8 cellular contexts compared by ENCODE assay signal in the genomic region with DNA sequence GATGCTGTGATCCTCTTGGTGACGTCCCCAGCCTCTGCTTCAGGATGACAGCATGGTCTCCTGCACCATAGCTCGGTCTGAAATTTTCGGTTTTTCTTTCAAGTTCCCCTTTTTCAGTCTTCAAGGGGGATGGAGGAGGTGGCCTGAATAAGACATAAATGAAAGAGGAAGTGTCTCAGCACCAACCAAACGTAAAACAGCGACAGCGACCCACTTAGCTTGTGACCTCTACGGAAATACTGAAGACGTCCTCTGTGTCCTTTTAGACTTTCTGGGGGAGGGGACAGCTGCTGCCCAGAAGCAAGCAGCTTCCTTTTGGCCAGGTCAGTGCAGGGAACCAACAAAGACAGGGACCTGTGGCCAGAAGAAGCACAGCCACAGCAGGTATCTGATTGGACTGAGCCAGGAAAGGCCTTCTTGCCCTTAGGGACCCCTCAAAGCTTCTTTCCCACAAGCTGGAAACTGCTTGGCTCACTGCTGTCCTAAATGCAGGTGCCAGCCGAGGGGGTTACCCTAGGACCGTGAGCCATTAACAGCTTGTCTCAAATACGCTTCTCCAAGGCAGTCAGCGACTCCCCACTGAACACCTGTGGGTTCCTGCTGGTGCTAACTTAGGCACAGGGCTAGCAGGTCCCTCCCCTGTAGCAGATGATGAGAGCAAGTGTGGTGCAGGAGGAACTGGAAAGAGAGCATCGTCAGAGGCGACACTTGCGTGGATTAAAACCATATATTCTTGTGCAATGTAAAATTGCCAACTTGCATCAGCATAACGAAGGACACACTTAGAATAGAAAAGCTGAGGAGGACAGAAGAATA.
DNase-seq lines count a peak whose midpoint lies in the region; ATAC-seq and TF ChIP-seq lines count a peak whose summit lies in the region.
"Not testable (repeated sequence)": the region's sequence is repeated elsewhere in the genome, so short reads cannot be mapped to it uniquely, and the experiment has no call there.

No MANE protein-coding gene starts in this region.

- not testable (repeated sequence) for H3K36me3 ChIP-seq in esophagus (ENCODE audit: control insufficient read depth in 2 of 2, insufficient read depth in 2 of 2, low read length in 1 of 2)

- not testable (repeated sequence) for TF ChIP-seq CTCF in GM12864 (IDR thresholded peaks at IDR 0.05; ENCODE audit: low read depth, low read length, missing control alignments); omental fat pad (IDR thresholded peaks at IDR 0.05)

- H3K36me3 Mint-ChIP-seq in activated T-cell treated with anti-CD3 and anti-CD28 coated beads, Interleukin-2, amount 50 U/mL, for 24 hours (ENCODE audit: low read depth), result not testable (repeated sequence)

- not testable (repeated sequence) for H3K27me3 Mint-ChIP-seq in activated T-cell treated with anti-CD3 and anti-CD28 coated beads, Interleukin-2, amount 50 U/mL, for 24 hours; stimulated activated naive CD8-positive, alpha-beta T cell treated with anti-CD3 and anti-CD28 coated beads, Interleukin-15, amount 100 ng/mL, for 72 hours

- H3K9me3 ChIP-seq in esophagus (ENCODE audit: control insufficient read depth in 2 of 2, insufficient read depth in 1 of 2, low read depth in 1 of 2, low read length in 1 of 2), result not testable (repeated sequence)

- H3K27me3 ChIP-seq in esophagus (ENCODE audit: control insufficient read depth in 1 of 2, insufficient read depth in 2 of 2, low read length in 2 of 2), result not testable (repeated sequence)

- H3K27ac Mint-ChIP-seq in activated T-cell treated with anti-CD3 and anti-CD28 coated beads, Interleukin-2, amount 50 U/mL, for 24 hours, result peak overlapping the region; percentile 99
- peak overlapping the region; percentile 97 to 99 for H3K27ac Mint-ChIP-seq in stimulated activated naive CD8-positive, alpha-beta T cell treated with anti-CD3 and anti-CD28 coated beads, Interleukin-15, amount 100 ng/mL, for 72 hours

- H3K4me3 Mint-ChIP-seq in activated T-cell treated with anti-CD3 and anti-CD28 coated beads, Interleukin-2, amount 50 U/mL, for 24 hours, result peak overlapping the region; percentile 79
- H3K4me3 Mint-ChIP-seq in stimulated activated naive CD8-positive, alpha-beta T cell treated with anti-CD3 and anti-CD28 coated beads, Interleukin-15, amount 100 ng/mL, for 72 hours, result peak overlapping the region; percentile 85 to 93

- not testable (repeated sequence) for H3K9me3 Mint-ChIP-seq in activated T-cell treated with anti-CD3 and anti-CD28 coated beads, Interleukin-2, amount 50 U/mL, for 24 hours; stimulated activated naive CD8-positive, alpha-beta T cell treated with anti-CD3 and anti-CD28 coated beads, Interleukin-15, amount 100 ng/mL, for 72 hours

- peaks cover 54% of the 10 kb centered on the region for H3K4me1 Mint-ChIP-seq in activated T-cell treated with anti-CD3 and anti-CD28 coated beads, Interleukin-2, amount 50 U/mL, for 24 hours (ENCODE audit: low read depth)
- peaks cover 65% of the 10 kb centered on the region for H3K4me1 Mint-ChIP-seq in stimulated activated naive CD8-positive, alpha-beta T cell treated with anti-CD3 and anti-CD28 coated beads, Interleukin-15, amount 100 ng/mL, for 72 hours

- H3K4me1 ChIP-seq in esophagus (ENCODE audit: control insufficient read depth in 2 of 2, insufficient read depth in 2 of 2, low read length in 1 of 2), result not testable (repeated sequence)

- H3K27ac ChIP-seq in esophagus (ENCODE audit: low read depth in 2 of 2, low read length in 1 of 2), result peak overlapping the region; percentile 75 to 79

- peak; percentile 87 for ATAC-seq in GM21381 (IDR thresholded peaks at IDR 0.05; ENCODE audit: unreplicated experiment)
- ATAC-seq in HG03342 (IDR thresholded peaks at IDR 0.05; ENCODE audit: unreplicated experiment), result peak; percentile 87
- peak; percentile 39 for ATAC-seq in omental fat pad (ENCODE audit: low FRiP score)
- ATAC-seq in stimulated activated naive CD8-positive, alpha-beta T cell treated with anti-CD3 and anti-CD28 coated beads, Interleukin-15, amount 100 ng/mL, for 72 hours, result peak; percentile 95

- WGBS in esophagus, 2 donors, result 63 to 67% methylated on average over 16 of the region's 16 CpGs

- DNase-seq in GM12864 (ENCODE audit: low read depth) (peak; percentile 99), SIG-M5 treated with dmso at 0.1 percent for 504 hours (lab: John Stamatoyannopoulos, UW; ENCODE audit: unreplicated experiment) (peak; percentile 99)
- peak; percentile 69 for DNase-seq in activated T-cell treated with anti-CD3 and anti-CD28 coated beads, Interleukin-2, amount 50 U/mL, for 24 hours
- not testable (repeated sequence) for DNase-seq in omental fat pad (ENCODE audit: low spot score)
- DNase-seq in stimulated activated naive CD8-positive, alpha-beta T cell treated with anti-CD3 and anti-CD28 coated beads, Interleukin-15, amount 100 ng/mL, for 72 hours, result peak; percentile 70 to 80

- H3K4me3 ChIP-seq in GM12864 (ENCODE audit: low read depth, low read length), result peak overlapping the region; percentile 54
- not testable (repeated sequence) for H3K4me3 ChIP-seq in esophagus (ENCODE audit: low read depth in 1 of 2, low read length in 2 of 2)

Comparison
In these comparisons a context has a peak if more than half of its experiments do, and no peak if none do; other contexts are left out.
1. ATAC-seq: peak in every context shown above with its lines; median percentile 95 in stimulated activated naive CD8-positive, alpha-beta T cell treated with anti-CD3 and anti-CD28 coated beads, Interleukin-15, amount 100 ng/mL, for 72 hours; 87 in GM21381; 87 in HG03342; 39 in omental fat pad.